Comparison of ENCODE assay signal across 2 cellular contexts in genomic region chr20:21141825-21142224, GRCh38.
TF ChIP-seq lines count a peak whose summit lies in the region.

No MANE protein-coding gene starts in this region.

TF ChIP-seq in A549, 52 proteins besides CTCF, POLR2A, EP300 and RAD21:
- TF ChIP-seq NR3C1 (IDR thresholded peaks at IDR 0.05) (no peak), NFE2L2 (conservative IDR thresholded peaks at IDR 0.05; ENCODE audit: low read length) (no peak), SREBF2 (IDR thresholded peaks at IDR 0.05) (no peak), RCOR1 (IDR thresholded peaks at IDR 0.05; ENCODE audit: low read depth, low read length) (no peak), ELK1 (IDR thresholded peaks at IDR 0.05; ENCODE audit: low read depth, low read length) (no peak), HES2 (IDR thresholded peaks at IDR 0.05) (no peak), FOXS1 (CRISPR knock-in tag; IDR thresholded peaks at IDR 0.05) (no peak), KDM1A (IDR thresholded peaks at IDR 0.05; ENCODE audit: low read depth) (no peak), SMC3 (IDR thresholded peaks at IDR 0.05) (no peak), RNF2 (IDR thresholded peaks at IDR 0.05; ENCODE audit: borderline replicate concordance, low read depth) (no peak), PBX3 (IDR thresholded peaks at IDR 0.05) (no peak), ZFP36 (IDR thresholded peaks at IDR 0.05; ENCODE audit: borderline replicate concordance, partially characterized antibody) (no peak), CHD2 (IDR thresholded peaks at IDR 0.05; ENCODE audit: low read length, partially characterized antibody) (no peak)

TF ChIP-seq in K562, 482 proteins besides CTCF, POLR2A, EP300 and RAD21 (continues in another document):
- TF ChIP-seq MAFK (IDR thresholded peaks at IDR 0.05; ENCODE audit: low read length) (no peak), PHB2 (IDR thresholded peaks at IDR 0.05; ENCODE audit: low read depth) (0 out of 2 replicates have a peak, but pooled peaks have one; percentile 17), BRF1 (IDR thresholded peaks at IDR 0.05; ENCODE audit: borderline replicate concordance, extremely low read depth, insufficient read length) (no peak), LARP7 (IDR thresholded peaks at IDR 0.05) (peak; percentile 74; the same call in 1 of the 2 replicates), ZFP1 (CRISPR knock-in tag; IDR thresholded peaks at IDR 0.05) (no peak), FOXM1 (IDR thresholded peaks at IDR 0.05; ENCODE audit: low read depth) (no peak), FOXM1 (CRISPR knock-in tag; IDR thresholded peaks at IDR 0.05; ENCODE audit: low read depth) (no peak), MTA2 (IDR thresholded peaks at IDR 0.05; ENCODE audit: low read depth) (peak; percentile 55), NCOA1 (IDR thresholded peaks at IDR 0.05; ENCODE audit: low read depth) (no peak), USF2 (CRISPR knock-in tag; IDR thresholded peaks at IDR 0.05) (no peak), FOXK2 (conservative IDR thresholded peaks at IDR 0.05 in 1 of 2, IDR thresholded peaks at IDR 0.05 in 1 of 2; ENCODE audit: low read depth in 2 of 2) (peak; percentile 29 to 60; a peak in 1 of 4 replicates), NFRKB (IDR thresholded peaks at IDR 0.05; ENCODE audit: low read depth) (0 out of 2 replicates have a peak, but pooled peaks have one; percentile 41), NR2C1 (IDR thresholded peaks at IDR 0.05) (no peak), NR2C1 (tag; IDR thresholded peaks at IDR 0.05) (no peak), STAT6 (CRISPR knock-in tag; IDR thresholded peaks at IDR 0.05) (no peak), TCF3 (CRISPR knock-in tag; IDR thresholded peaks at IDR 0.05) (peak; percentile 42; the same call in 1 of the 2 replicates), ARID4B (CRISPR knock-in tag; IDR thresholded peaks at IDR 0.05) (no peak), TRIM24 (IDR thresholded peaks at IDR 0.05) (peak; percentile 28 to 56; a peak in 3 of 4 replicates), ZBTB2 (IDR thresholded peaks at IDR 0.05) (0 out of 2 replicates have a peak, but pooled peaks have one; percentile 49), ZNF197 (CRISPR knock-in tag; IDR thresholded peaks at IDR 0.05; ENCODE audit: low read depth) (no peak), NCOA6 (IDR thresholded peaks at IDR 0.05) (no peak), ARHGAP35 (IDR thresholded peaks at IDR 0.05; ENCODE audit: partially characterized antibody) (peak; percentile 38), SRSF7 (optimal IDR thresholded peaks at IDR 0.05; ENCODE audit: low read depth, low read length) (no peak), RNF2 (IDR thresholded peaks at IDR 0.05) (no peak), MLLT1 (IDR thresholded peaks at IDR 0.05) (0 out of 4 replicates have a peak, but pooled peaks have one; percentile 29 to 40), SAP30 (IDR thresholded peaks at IDR 0.05; ENCODE audit: borderline replicate concordance, insufficient read depth, low read depth, low read length, poor library complexity, severe bottlenecking) (no peak), SMARCE1 (IDR thresholded peaks at IDR 0.05) (peak; percentile 45), NCOR1 (IDR thresholded peaks at IDR 0.05) (peak; percentile 62), TAL1 (IDR thresholded peaks at IDR 0.05) (peak; percentile 58), REST (CRISPR knock-in tag; IDR thresholded peaks at IDR 0.05; ENCODE audit: low read depth) (no peak), CBFA2T3 (IDR thresholded peaks at IDR 0.05) (peak; percentile 90), NFIC (IDR thresholded peaks at IDR 0.05) (peak; percentile 48), HDAC2 (IDR thresholded peaks at IDR 0.05) (peak; percentile 19; the same call in 1 of the 2 replicates), E2F8 (IDR thresholded peaks at IDR 0.05; ENCODE audit: low read depth, partially characterized antibody) (peak; percentile 30), E2F1 (CRISPR knock-in tag; IDR thresholded peaks at IDR 0.05) (no peak), ZFP30 (CRISPR knock-in tag; IDR thresholded peaks at IDR 0.05; ENCODE audit: borderline replicate concordance) (no peak), PHF20 (IDR thresholded peaks at IDR 0.05; ENCODE audit: partially characterized antibody) (peak; percentile 39), CHCHD3 (CRISPR knock-in tag; IDR thresholded peaks at IDR 0.05) (no peak), SMARCA4 (IDR thresholded peaks at IDR 0.05) (peak; percentile 75), TOE1 (IDR thresholded peaks at IDR 0.05; ENCODE audit: borderline replicate concordance) (peak; percentile 70; the same call in 1 of the 2 replicates), TOE1 (CRISPR knock-in tag; IDR thresholded peaks at IDR 0.05; ENCODE audit: borderline replicate concordance, low read depth) (no peak), HDGF (IDR thresholded peaks at IDR 0.05) (0 out of 2 replicates have a peak, but pooled peaks have one; percentile 36), DPF2 (IDR thresholded peaks at IDR 0.05) (peak; percentile 84), ARNT (IDR thresholded peaks at IDR 0.05) (peak in 1 of 2 experiments; percentile 47; a peak in 1 of 4 replicates), ARID1B (IDR thresholded peaks at IDR 0.05) (peak; percentile 85)
